1 cellular context compared by ENCODE assay signal in the genomic region with DNA sequence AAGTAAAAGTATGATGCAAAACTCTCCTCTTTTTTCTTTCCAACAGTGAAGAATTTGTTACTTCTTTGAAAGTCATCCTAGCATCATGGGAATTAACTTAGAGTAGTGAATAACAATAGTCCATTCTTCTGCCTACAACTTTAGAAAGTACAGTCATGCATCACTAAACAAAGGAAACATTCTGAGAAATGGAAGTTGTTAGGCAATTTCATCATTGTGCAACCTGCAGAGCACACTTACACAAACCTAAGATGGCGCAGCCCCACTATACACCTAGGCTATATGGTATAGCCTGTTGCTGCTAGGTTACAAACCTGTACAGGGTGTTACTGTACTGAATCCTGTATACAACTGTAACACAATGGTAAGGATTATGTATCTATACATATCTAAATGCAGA.
TF ChIP-seq lines count a peak whose summit lies in the region.

No MANE protein-coding gene starts in this region.

TF ChIP-seq in GM12878, 131 proteins besides CTCF, POLR2A, EP300 and RAD21 (continued from another document):
- TF ChIP-seq, protein P1, sequence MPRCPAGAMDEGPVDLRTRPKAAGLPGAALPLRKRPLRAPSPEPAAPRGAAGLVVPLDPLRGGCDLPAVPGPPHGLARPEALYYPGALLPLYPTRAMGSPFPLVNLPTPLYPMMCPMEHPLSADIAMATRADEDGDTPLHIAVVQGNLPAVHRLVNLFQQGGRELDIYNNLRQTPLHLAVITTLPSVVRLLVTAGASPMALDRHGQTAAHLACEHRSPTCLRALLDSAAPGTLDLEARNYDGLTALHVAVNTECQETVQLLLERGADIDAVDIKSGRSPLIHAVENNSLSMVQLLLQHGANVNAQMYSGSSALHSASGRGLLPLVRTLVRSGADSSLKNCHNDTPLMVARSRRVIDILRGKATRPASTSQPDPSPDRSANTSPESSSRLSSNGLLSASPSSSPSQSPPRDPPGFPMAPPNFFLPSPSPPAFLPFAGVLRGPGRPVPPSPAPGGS (IDR thresholded peaks at IDR 0.05; ENCODE audit: borderline replicate concordance, insufficient read depth, low read depth, low read length, poor library complexity, severe bottlenecking), result no peak
- TF ChIP-seq EGR1 (IDR thresholded peaks at IDR 0.05; ENCODE audit: borderline replicate concordance in 1 of 2, low read depth in 2 of 2, low read length in 2 of 2) (no peak), NR2F1 (conservative IDR thresholded peaks at IDR 0.05) (no peak), MTA3 (IDR thresholded peaks at IDR 0.05; ENCODE audit: borderline replicate concordance, low read length) (no peak)
